In genomic region chr2:177618270-177619253, GRCh38 we compare ENCODE assay signal across 8 cellular contexts.
DNase-seq lines count a peak whose midpoint lies in the region; ATAC-seq lines count a peak whose summit lies in the region.

No MANE protein-coding gene starts in this region.

- H3K9me3 Mint-ChIP-seq in CD8-positive, alpha-beta memory T cell: peaks cover 0 to 5% (median 0%) of the 10 kb centered on the region in 5 donors
- peaks cover 0 to 3% of the 10 kb centered on the region in 2 donors for H3K9me3 Mint-ChIP-seq in effector memory CD8-positive, alpha-beta T cell
- H3K9me3 Mint-ChIP-seq in memory B cell: peaks cover 1% of the 10 kb centered on the region

- DNase-seq in CD8-positive, alpha-beta memory T cell: peak; percentile 85 to 95 (median 92)
- DNase-seq in HPDE6-E6E7 (ENCODE audit: extremely low spot score) (peak; percentile 86), memory B cell (ENCODE audit: low spot score in 2 of 2) (peak; percentile 92 to 96)
- peak; percentile 85 for DNase-seq in NK-92 treated with Interleukin-12 subunit alpha and Interleukin-12 subunit beta, amount 100 ng/mL, for 24 hours (lab: John Stamatoyannopoulos, UW)
- DNase-seq in activated CD8-positive, alpha-beta memory T cell treated with anti-CD3 and anti-CD28 coated beads for 48 hours (ENCODE audit: low read depth in 2 of 3, low spot score in 2 of 3): peak; percentile 68 to 77 (median 69)
- DNase-seq in effector memory CD8-positive, alpha-beta T cell: peak; percentile 91 to 92 (median 92)
- peak; percentile 84 for DNase-seq in stimulated activated CD8-positive, alpha-beta memory T cell treated with anti-CD3 and anti-CD28 coated beads, Interleukin-12 subunit alpha, Interleukin-12 subunit beta, amount 100 ng/mL, for 1 hour (ENCODE audit: low read depth)

- POLR2A ChIA-PET in CD8-positive, alpha-beta memory T cell (lab: Charles Lee): no interaction called here

- ATAC-seq in GM19467 (IDR thresholded peaks at IDR 0.05; ENCODE audit: unreplicated experiment): peak; percentile 96
- peak; percentile 94 for ATAC-seq in effector memory CD8-positive, alpha-beta T cell (replicated peaks)
- peak; percentile 92 for ATAC-seq in memory B cell (ENCODE audit: low read depth)

- H3K4me1 Mint-ChIP-seq in CD8-positive, alpha-beta memory T cell: peaks cover 8 to 14% (median 11%) of the 10 kb centered on the region in 3 donors
- peaks cover 11 to 12% of the 10 kb centered on the region in 2 donors for H3K4me1 Mint-ChIP-seq in effector memory CD8-positive, alpha-beta T cell (ENCODE audit: low read depth in 2 of 2)
- peaks cover 4% of the 10 kb centered on the region for H3K4me1 Mint-ChIP-seq in memory B cell

- H3K4me3 Mint-ChIP-seq in CD8-positive, alpha-beta memory T cell: peak overlapping the region; percentile 88 to 98 (median 96)
- peak overlapping the region; percentile 93 for H3K4me3 Mint-ChIP-seq in effector memory CD8-positive, alpha-beta T cell
- H3K4me3 Mint-ChIP-seq in memory B cell: peak overlapping the region; percentile 90

- H3K36me3 ChIP-seq in CD8-positive, alpha-beta memory T cell (ENCODE audit: insufficient read depth, low read length): no peaks in the 10 kb centered on the region

- peak overlapping the region; percentile 88 for H3K4me3 ChIP-seq in CD8-positive, alpha-beta memory T cell (ENCODE audit: low read length)

- H3K27me3 ChIP-seq in CD8-positive, alpha-beta memory T cell (ENCODE audit: insufficient read depth, low read length, poor library complexity, severe bottlenecking): no peaks in the 10 kb centered on the region

- H3K9me3 ChIP-seq in CD8-positive, alpha-beta memory T cell (ENCODE audit: low read length): no peaks in the 10 kb centered on the region

- peaks cover 6% of the 10 kb centered on the region for H3K4me1 ChIP-seq in CD8-positive, alpha-beta memory T cell (ENCODE audit: insufficient read depth, low read length)

- CTCF ChIA-PET in CD8-positive, alpha-beta memory T cell (lab: Charles Lee): interaction anchor here (1.2 kb wide), 1 partner anchor 14 kb away, joined by 4 read pairs; no protein-coding TSS in a partner anchor

- H3K36me3 Mint-ChIP-seq in CD8-positive, alpha-beta memory T cell: peaks cover 0 to 7% (median 2%) of the 10 kb centered on the region in 3 donors
- peaks cover 14% of the 10 kb centered on the region for H3K36me3 Mint-ChIP-seq in effector memory CD8-positive, alpha-beta T cell (ENCODE audit: insufficient read depth)
- peaks cover 2% of the 10 kb centered on the region for H3K36me3 Mint-ChIP-seq in memory B cell

- peak overlapping the region; percentile 96 to 100 (median 100) for H3K27ac Mint-ChIP-seq in CD8-positive, alpha-beta memory T cell
- H3K27ac Mint-ChIP-seq in effector memory CD8-positive, alpha-beta T cell: peak overlapping the region; percentile 100
- peak overlapping the region; percentile 100 for H3K27ac Mint-ChIP-seq in memory B cell

- peak overlapping the region; percentile 99 for H3K27ac ChIP-seq in CD8-positive, alpha-beta memory T cell (ENCODE audit: low read depth, low read length)

- peaks cover 7 to 13% of the 10 kb centered on the region in 2 donors for H3K27me3 Mint-ChIP-seq in CD8-positive, alpha-beta memory T cell
- peaks cover 0 to 7% of the 10 kb centered on the region in 2 donors for H3K27me3 Mint-ChIP-seq in effector memory CD8-positive, alpha-beta T cell
- H3K27me3 Mint-ChIP-seq in memory B cell: peaks cover 4% of the 10 kb centered on the region

Comparison
In these comparisons a context has a peak if more than half of its experiments do, and no peak if none do; other contexts are left out.
1. Peak in every context shown above with its lines: DNase-seq, ATAC-seq, H3K4me3 ChIP-seq and H3K27ac ChIP-seq.